In genomic region chr7:150938566-150938965, GRCh38 we compare ENCODE assay signal across 19 cellular contexts. TPM values are rescaled to one million over a fixed set of nuclear protein-coding genes. Genes with fewer than 3 reads are reported as not detected.
DNase-seq lines count a peak whose midpoint lies in the region; ATAC-seq and TF ChIP-seq lines count a peak whose summit lies in the region.
"Had no signal": no experiment of that assay in that cellular context is flagged by ENCODE, and none has a peak within 500 bp of the region (broad histone marks: within the 10 kb centered on the region; RNA-seq: fewer than 3 reads in every experiment).

No MANE protein-coding gene starts in this region.

- 74% methylated on average over 4 of the region's 4 CpGs; no CpG with 5 or more reads in 1 of the 2 donors for WGBS in transverse colon (ENCODE audit: low coverage in 1 of 2), 2 donors

- no peaks in the 10 kb centered on the region for H3K9me3 ChIP-seq in BLaER1 treated with 17β-estradiol and CSF1 and Interleukin-3, amounts not matched to agents 10 nM and 100 nM (replicated peaks in 1 of 11)
- H3K9me3 ChIP-seq in CD8-positive, alpha-beta memory T cell (ENCODE audit: low read length), result no peaks in the 10 kb centered on the region
- no peaks in the 10 kb centered on the region for H3K9me3 ChIP-seq in naive thymus-derived CD4-positive, alpha-beta T cell (ENCODE audit: control insufficient read depth in 2 of 3, low read length in 3 of 3)
- no peaks in the 10 kb centered on the region for H3K9me3 ChIP-seq in transverse colon
- H3K9me3 ChIP-seq: Caco-2, prostate gland, tibial nerve had no signal

- H3K4me1 ChIP-seq in BLaER1 treated with 17β-estradiol and CSF1 and Interleukin-3, amounts not matched to agents 10 nM and 100 nM, result peaks cover 35 to 64% (median 54%) of the 10 kb centered on the region in 10 experiments
- peaks cover 44% of the 10 kb centered on the region for H3K4me1 ChIP-seq in CD8-positive, alpha-beta memory T cell (ENCODE audit: insufficient read depth, low read length)
- H3K4me1 ChIP-seq in naive thymus-derived CD4-positive, alpha-beta T cell (ENCODE audit: control insufficient read depth in 2 of 2, insufficient read depth in 2 of 2, low read length in 2 of 2), result peaks cover 16 to 36% of the 10 kb centered on the region in 2 donors
- H3K4me1 ChIP-seq in transverse colon, result peaks cover 0 to 21% (median 7%) of the 10 kb centered on the region in 4 donors
- H3K4me1 ChIP-seq: Caco-2, prostate gland had no signal

- H3K27me3 ChIP-seq in BLaER1 treated with 17β-estradiol and CSF1 and Interleukin-3, amounts not matched to agents 10 nM and 100 nM, result 0 out of 22 replicates have a peak, but pooled peaks cover 0 to 8% (median 0%) of the 10 kb centered on the region in 11 experiments
- no peaks in the 10 kb centered on the region for H3K27me3 ChIP-seq in CD8-positive, alpha-beta memory T cell (ENCODE audit: insufficient read depth, low read length, poor library complexity, severe bottlenecking)
- no peaks in the 10 kb centered on the region for H3K27me3 ChIP-seq in naive thymus-derived CD4-positive, alpha-beta T cell (ENCODE audit: control insufficient read depth in 2 of 2, insufficient read depth in 2 of 2, low read length in 2 of 2)
- H3K27me3 ChIP-seq in transverse colon, result no peaks in the 10 kb centered on the region
- H3K27me3 ChIP-seq: tibial nerve had no signal

- H3K9ac ChIP-seq in BLaER1 treated with 17β-estradiol and CSF1 and Interleukin-3, amounts not matched to agents 10 nM and 100 nM, result no peak overlapping the region
- H3K9ac ChIP-seq: GM23248 had no signal

- peaks cover 27 to 48% (median 34%) of the 10 kb centered on the region in 3 donors for H3K4me1 Mint-ChIP-seq in CD8-positive, alpha-beta memory T cell
- peaks cover 16% of the 10 kb centered on the region for H3K4me1 Mint-ChIP-seq in WTC11
- peaks cover 19 to 55% (median 50%) of the 10 kb centered on the region in 7 donors for H3K4me1 Mint-ChIP-seq in naive thymus-derived CD4-positive, alpha-beta T cell
- H3K4me1 Mint-ChIP-seq: endodermal cell had no signal

- no peaks in the 10 kb centered on the region for H3K27me3 Mint-ChIP-seq in CD8-positive, alpha-beta memory T cell
- no peaks in the 10 kb centered on the region for H3K27me3 Mint-ChIP-seq in WTC11 (ENCODE audit: low read depth)
- peaks cover 0 to 8% (median 0%) of the 10 kb centered on the region in 5 donors for H3K27me3 Mint-ChIP-seq in naive thymus-derived CD4-positive, alpha-beta T cell
- H3K27me3 Mint-ChIP-seq: stimulated activated naive CD8-positive, alpha-beta T cell treated with anti-CD3 and anti-CD28 coated beads, Interleukin-15, amount 100 ng/mL, for 72 hours had no signal

- TF ChIP-seq CTCF in WTC11 (IDR thresholded peaks at IDR 0.05), result no peak
- TF ChIP-seq CTCF in coronary artery (IDR thresholded peaks at IDR 0.05), result no peak
- TF ChIP-seq CTCF in transverse colon (IDR thresholded peaks at IDR 0.05), result no peak

- no peaks in the 10 kb centered on the region for H3K9me3 Mint-ChIP-seq in CD8-positive, alpha-beta memory T cell
- H3K9me3 Mint-ChIP-seq in WTC11, result no peaks in the 10 kb centered on the region
- H3K9me3 Mint-ChIP-seq in naive thymus-derived CD4-positive, alpha-beta T cell, result no peaks in the 10 kb centered on the region
- H3K9me3 Mint-ChIP-seq: activated CD4-positive, alpha-beta T cell treated with anti-CD3 and anti-CD28 coated beads, Interleukin-2, amount 10 ng/mL, durations not matched to agents 7 days and 5 days; endodermal cell; natural killer cell treated with Interleukin-12 subunit alpha and Interleukin-12 subunit beta and Interleukin-15 and Interleukin-18, amount 100 ng/mL, for 72 hours; stimulated activated naive CD8-positive, alpha-beta T cell treated with anti-CD3 and anti-CD28 coated beads, Interleukin-15, amount 100 ng/mL, for 72 hours had no signal

- no peaks in the 10 kb centered on the region for H3K36me3 ChIP-seq in BLaER1 treated with 17β-estradiol and CSF1 and Interleukin-3, amounts not matched to agents 10 nM and 100 nM
- H3K36me3 ChIP-seq in CD8-positive, alpha-beta memory T cell (ENCODE audit: insufficient read depth, low read length), result no peaks in the 10 kb centered on the region
- no peaks in the 10 kb centered on the region for H3K36me3 ChIP-seq in naive thymus-derived CD4-positive, alpha-beta T cell (ENCODE audit: control insufficient read depth in 2 of 3, insufficient read depth in 3 of 3, low read length in 3 of 3)
- H3K36me3 ChIP-seq in transverse colon, result no peaks in the 10 kb centered on the region
- H3K36me3 ChIP-seq: prostate gland, tibial nerve had no signal

- no peak overlapping the region for H3K4me3 ChIP-seq in BLaER1 treated with 17β-estradiol and CSF1 and Interleukin-3, amounts not matched to agents 10 nM and 100 nM
- peak overlapping the region; percentile 13 for H3K4me3 ChIP-seq in CD8-positive, alpha-beta memory T cell (ENCODE audit: low read length)
- peak overlapping the region; percentile 21 for H3K4me3 ChIP-seq in naive thymus-derived CD4-positive, alpha-beta T cell (ENCODE audit: low read length)
- no peak overlapping the region for H3K4me3 ChIP-seq in coronary artery
- no peak overlapping the region for H3K4me3 ChIP-seq in transverse colon
- H3K4me3 ChIP-seq: GM23248, prostate gland, tibial nerve had no signal

- no peak for ATAC-seq in WTC11
- no peak for ATAC-seq in naive thymus-derived CD4-positive, alpha-beta T cell
- ATAC-seq in HG02588 (IDR thresholded peaks at IDR 0.05; ENCODE audit: unreplicated experiment), result no peak

- POLR2A ChIA-PET in CD8-positive, alpha-beta memory T cell (lab: Charles Lee), result no interaction called here
- POLR2A ChIA-PET in WTC11 (lab: Charles Lee), result no interaction called here
- POLR2A ChIA-PET in naive thymus-derived CD4-positive, alpha-beta T cell (lab: Charles Lee), result interaction anchor here (1.2 kb wide), 1 partner anchor 35 kb away, joined by 3 read pairs; no protein-coding TSS in a partner anchor

- H3K27ac ChIP-seq in BLaER1 treated with 17β-estradiol and CSF1 and Interleukin-3, amounts not matched to agents 10 nM and 100 nM, result no peak overlapping the region
- H3K27ac ChIP-seq in CD8-positive, alpha-beta memory T cell (ENCODE audit: low read depth, low read length), result no peak overlapping the region
- H3K27ac ChIP-seq in naive thymus-derived CD4-positive, alpha-beta T cell (ENCODE audit: low read depth, low read length), result peak overlapping the region; percentile 23
- no peak overlapping the region for H3K27ac ChIP-seq in coronary artery
- H3K27ac ChIP-seq in transverse colon, result no peak overlapping the region
- H3K27ac ChIP-seq: GM23248, prostate gland, tibial nerve had no signal

- peak overlapping the region in 1 of 8 donors; percentile 32 for H3K27ac Mint-ChIP-seq in CD8-positive, alpha-beta memory T cell
- no peak overlapping the region for H3K27ac Mint-ChIP-seq in WTC11
- peak overlapping the region in 7 of 9 donors; percentile 60 to 86 (median 79) for H3K27ac Mint-ChIP-seq in naive thymus-derived CD4-positive, alpha-beta T cell
- H3K27ac Mint-ChIP-seq: endodermal cell; natural killer cell treated with Interleukin-12 subunit alpha and Interleukin-12 subunit beta and Interleukin-15 and Interleukin-18, amount 100 ng/mL, for 72 hours; stimulated activated naive CD8-positive, alpha-beta T cell treated with anti-CD3 and anti-CD28 coated beads, Interleukin-15, amount 100 ng/mL, for 72 hours had no signal

- H4K20me1 ChIP-seq in BLaER1 treated with 17β-estradiol and CSF1 and Interleukin-3, amounts not matched to agents 10 nM and 100 nM, result peaks cover 0 to 12% (median 0%) of the 10 kb centered on the region in 11 experiments; a peak in 1 of 22 replicates

- intact Hi-C loops in naive thymus-derived CD4-positive, alpha-beta T cell (cut with micrococcal nuclease), result loop anchor here in 1 of 2 donors (1.0 kb wide), 1 partner anchor 40 kb away; no protein-coding TSS in a partner anchor
- intact Hi-C loops in transverse colon (cut with DNase I; ENCODE audit: low total_unique reads), result no loop called here

- H3K4me2 ChIP-seq in BLaER1 treated with 17β-estradiol and CSF1 and Interleukin-3, amounts not matched to agents 10 nM and 100 nM, result peak overlapping the region; percentile 65 to 84 (median 76)

- TF ChIP-seq POLR2A in transverse colon (IDR thresholded peaks at IDR 0.05), result no peak

- H3K4me3 Mint-ChIP-seq in CD8-positive, alpha-beta memory T cell, result peak overlapping the region in 5 of 7 donors; percentile 73 to 80 (median 75)
- H3K4me3 Mint-ChIP-seq in WTC11, result no peak overlapping the region
- peak overlapping the region; percentile 37 to 88 (median 80) for H3K4me3 Mint-ChIP-seq in naive thymus-derived CD4-positive, alpha-beta T cell
- H3K4me3 Mint-ChIP-seq: activated CD4-positive, alpha-beta T cell treated with anti-CD3 and anti-CD28 coated beads, Interleukin-2, amount 10 ng/mL, durations not matched to agents 7 days and 5 days; endodermal cell had no signal

- DNase-seq in CD8-positive, alpha-beta memory T cell, result no peak
- no peak for DNase-seq in WTC11 (ENCODE audit: low spot score)
- DNase-seq in naive thymus-derived CD4-positive, alpha-beta T cell, result no peak
- DNase-seq in coronary artery (ENCODE audit: low spot score), result no peak
- no peak for DNase-seq in transverse colon
- DNase-seq: Caco-2, endodermal cell, KG1, NCI-H1092, Right ventricle myocardium superior had no signal

- CTCF ChIA-PET in CD8-positive, alpha-beta memory T cell (lab: Charles Lee), result interaction anchor here (1.4 to 3.6 kb wide), 2 partner anchors 30 to 40 kb away, joined by 3 to 16 read pairs; no protein-coding TSS in a partner anchor
- CTCF ChIA-PET in WTC11 (lab: Charles Lee), result interaction anchor here (1.5 to 2.3 kb wide), 6 partner anchors 10 to 79 kb away, joined by 4 to 11 read pairs (median 8); no protein-coding TSS in a partner anchor
- CTCF ChIA-PET in naive thymus-derived CD4-positive, alpha-beta T cell (lab: Charles Lee), result interaction anchor here (0.6 kb wide), 1 partner anchor 172 kb away, joined by 6 read pairs; no protein-coding TSS in a partner anchor

- TF ChIP-seq EP300 in transverse colon (IDR thresholded peaks at IDR 0.05; ENCODE audit: low read depth), result no peak

- H3K36me3 Mint-ChIP-seq in CD8-positive, alpha-beta memory T cell, result no peaks in the 10 kb centered on the region
- H3K36me3 Mint-ChIP-seq in WTC11, result no peaks in the 10 kb centered on the region
- H3K36me3 Mint-ChIP-seq in naive thymus-derived CD4-positive, alpha-beta T cell, result no peaks in the 10 kb centered on the region
- H3K36me3 Mint-ChIP-seq: natural killer cell treated with Interleukin-12 subunit alpha and Interleukin-12 subunit beta and Interleukin-15 and Interleukin-18, amount 100 ng/mL, for 72 hours had no signal

- in situ Hi-C loops in transverse colon (cut with MboI; ENCODE audit: low pct_ligation_motif_present in 1 of 4, low pct_unique_long_range_greater_than_20kb in 1 of 4, low sequenced_read_pairs in 3 of 4), result no loop called here

RNA-seq across cellular contexts. Expression of gene KCNH2, which starts 39.6 kb away (rescaled TPM):
- under 1 TPM; 0.11 to 0.24 TPM for total RNA-seq in CD8-positive, alpha-beta memory T cell
- 0.63 TPM for polyA plus RNA-seq in CD8-positive, alpha-beta memory T cell
- total RNA-seq in WTC11 (2021), result 13.9 to 16.2 TPM (median 14.6 TPM) in 3 replicates
- 1 to 10 TPM in 4 of 5 experiments, under 1 TPM in 1; 0.56 to 4.9 (median 3.2) TPM for total RNA-seq in naive thymus-derived CD4-positive, alpha-beta T cell
- 1 to 10 TPM; 3.0 to 5.2 TPM for polyA plus RNA-seq in naive thymus-derived CD4-positive, alpha-beta T cell
- total RNA-seq in transverse colon, result 10 to 100 TPM in 3 of 4 donors, 1 to 10 TPM in 1; 9.5 to 39.0 (median 19.3) TPM
- total RNA-seq: glomerular endothelial cell, GM23248 had no signal
- polyA plus RNA-seq: GM23248 had no signal

RNA-seq across cellular contexts. Expression of gene NOS3, which starts 52.3 kb away (rescaled TPM):
- 10 to 100 TPM in 1 of 2 experiments, 1 to 10 TPM in 1; 9.9 to 10.6 TPM for total RNA-seq in CD8-positive, alpha-beta memory T cell
- polyA plus RNA-seq in CD8-positive, alpha-beta memory T cell, result 5.2 TPM
- total RNA-seq in WTC11 (2021) (5.7 to 7.0 TPM (median 6.6 TPM) in 3 replicates), transverse colon (10 to 100 TPM in 2 of 4 donors, 1 to 10 TPM in 2; 2.5 to 34.2 (median 7.0) TPM)
- total RNA-seq in naive thymus-derived CD4-positive, alpha-beta T cell, result 10 to 100 TPM in 1 of 5 experiments, 1 to 10 TPM in 4; 2.8 to 19.1 (median 7.9) TPM
- 10 to 100 TPM in 1 of 2 donors, 1 to 10 TPM in 1; 4.6 to 12.7 TPM for polyA plus RNA-seq in naive thymus-derived CD4-positive, alpha-beta T cell

Comparison
In these comparisons a context has a peak if more than half of its experiments do, and no peak if none do; other contexts are left out.
1. H3K4me3 ChIP-seq: peak in CD8-positive, alpha-beta memory T cell (single experiment) and naive thymus-derived CD4-positive, alpha-beta T cell (single experiment); none in BLaER1 treated with 17β-estradiol and CSF1 and Interleukin-3, amounts not matched to agents 10 nM and 100 nM (0 of 10), coronary artery (single experiment) and transverse colon (0 of 4).